19 cellular contexts compared by ENCODE assay signal in genomic region chr9:99881769-99882168, GRCh38.
"Had no signal": no experiment of that assay in that cellular context is flagged by ENCODE, and none has a peak within 500 bp of the region (broad histone marks: within the 10 kb centered on the region; RNA-seq: fewer than 3 reads in every experiment).

No MANE protein-coding gene starts in this region.

- H3K4me3 Mint-ChIP-seq: naive B cell, nephron had no signal

- DNase-seq: effector memory CD4-positive, alpha-beta T cell; heart left ventricle; hippocampal formation; left colon; mesendoderm; naive B cell; occipital lobe; pancreas; right cardiac atrium; small intestine; stimulated activated CD4-positive, alpha-beta T cell treated with anti-CD3 and anti-CD28 coated beads, Interleukin-12 subunit alpha, Interleukin-12 subunit beta, amount 100 ng/mL, for 4 hours; stimulated activated CD4-positive, alpha-beta T cell treated with anti-CD3 and anti-CD28 coated beads, Interleukin-4, amount 100 ng/mL, for 4 hours; stimulated activated naive CD4-positive, alpha-beta T cell treated with Interleukin-2 at 50 U/mL for 16 hours; tibial artery; upper lobe of left lung; uterus had no signal

- H3K27me3 Mint-ChIP-seq: progenitor cell of endocrine pancreas had no signal

- H3K9me3 Mint-ChIP-seq: nephron had no signal

- ATAC-seq: esophagus mucosa, heart left ventricle, left colon, pancreas, right cardiac atrium had no signal

- H3K4me1 Mint-ChIP-seq: naive B cell, nephron had no signal

- H3K27ac Mint-ChIP-seq: nephron, progenitor cell of endocrine pancreas had no signal
